1 cellular context compared by ENCODE assay signal in genomic region chr1:75785964-75786853, GRCh38.
TF ChIP-seq lines count a peak whose summit lies in the region.

Gene RABGGTB, plus strand, starts transcription at chr1:75786256. Its CDS starts 16 bp downstream, at chr1:75786272.

TF ChIP-seq in SK-N-SH, 30 proteins besides CTCF, POLR2A, EP300 and RAD21 (continued from another document):
- TF ChIP-seq ZBTB33 (IDR thresholded peaks at IDR 0.05; ENCODE audit: borderline replicate concordance, low read depth) (no peak), TEAD4 (IDR thresholded peaks at IDR 0.05; ENCODE audit: borderline replicate concordance, insufficient read depth) (no peak), MAX (IDR thresholded peaks at IDR 0.05; ENCODE audit: low read depth) (peak; percentile 67), SIN3A (IDR thresholded peaks at IDR 0.05; ENCODE audit: borderline replicate concordance, low read depth, low read length) (peak; percentile 95), RFX5 (IDR thresholded peaks at IDR 0.05; ENCODE audit: low read length) (peak; percentile 69; the same call in 1 of the 2 replicates), SMC3 (IDR thresholded peaks at IDR 0.05; ENCODE audit: low read depth, low read length) (no peak), EZH2phosphoT487 (IDR thresholded peaks at IDR 0.05; ENCODE audit: borderline replicate concordance, low read depth) (no peak), MEF2A (IDR thresholded peaks at IDR 0.05; ENCODE audit: borderline replicate concordance, low read depth) (no peak)
